ENCODE assay signal across 16 cellular contexts in the genomic region with DNA sequence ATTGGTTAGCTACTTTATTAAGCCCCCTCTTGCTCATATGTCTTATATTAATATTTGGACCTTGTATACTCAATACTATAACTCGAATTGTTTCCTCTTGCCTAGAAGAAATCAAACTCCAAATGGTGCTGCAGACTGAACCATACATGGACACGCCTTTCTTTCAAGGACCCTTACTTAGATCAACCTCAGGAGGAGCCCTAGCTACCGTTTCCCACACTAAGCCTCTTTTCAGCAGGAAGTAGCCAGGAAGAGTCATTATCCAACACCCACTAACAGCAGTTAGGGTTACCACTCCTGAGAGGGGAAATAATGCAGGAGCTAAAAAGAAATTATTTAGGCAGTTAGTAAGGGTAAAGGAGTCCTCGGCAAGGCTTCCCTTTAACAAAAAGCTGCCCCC.
DNase-seq lines count a peak whose midpoint lies in the region; ATAC-seq and TF ChIP-seq lines count a peak whose summit lies in the region.
"Had no signal": no experiment of that assay in that cellular context is flagged by ENCODE, and none has a peak within 500 bp of the region (broad histone marks: within the 10 kb centered on the region; RNA-seq: fewer than 3 reads in every experiment).

No MANE protein-coding gene starts in this region.

- H3K36me3 ChIP-seq in GM23338 (ENCODE audit: insufficient read depth) (no peaks in the 10 kb centered on the region), thyroid gland (no peaks in the 10 kb centered on the region)

- no peaks in the 10 kb centered on the region for H3K9me2 ChIP-seq in GM23338 (ENCODE audit: insufficient read depth)

- H3K4me2 ChIP-seq in GM23338 (no peak overlapping the region), H9 (ENCODE audit: insufficient read depth, insufficient read length, low read length) (no peak overlapping the region)
- H3K4me2 ChIP-seq: A549 had no signal

- H2AK5ac ChIP-seq in H9 (ENCODE audit: insufficient read length, low read length): no peak overlapping the region

- H3K27me3 ChIP-seq in GM23338 (ENCODE audit: insufficient read depth): no peaks in the 10 kb centered on the region
- H3K27me3 ChIP-seq in H9 (ENCODE audit: insufficient read depth, low read length): no peaks in the 10 kb centered on the region
- H3K27me3 ChIP-seq in thyroid gland: no peaks in the 10 kb centered on the region

- H3K14ac ChIP-seq in H9 (ENCODE audit: insufficient read depth, low read length): no peak overlapping the region

- no peaks in the 10 kb centered on the region for H3K79me2 ChIP-seq in GM23338 (replicated peaks; ENCODE audit: insufficient read depth)
- no peaks in the 10 kb centered on the region for H3K79me2 ChIP-seq in H9 (ENCODE audit: insufficient read depth, low read length)

- no peak overlapping the region for H3K23ac ChIP-seq in H9 (ENCODE audit: insufficient read length, low read depth, low read length)

- POLR2A ChIA-PET in WTC11 (lab: Charles Lee): no interaction called here

- no peaks in the 10 kb centered on the region for H3F3A ChIP-seq in GM23338 (replicated peaks; ENCODE audit: low read depth)

- DNase-seq in GM23338 (ENCODE audit: low spot score): peak; percentile 38
- no peak for DNase-seq in H9
- peak; percentile 36 for DNase-seq in NCI-H2227 treated with DMSO at 0.1 percent for 48 hours (lab: John Stamatoyannopoulos, UW)
- no peak for DNase-seq in WTC11 (ENCODE audit: low spot score)
- no peak for DNase-seq in activated naive CD4-positive, alpha-beta T cell treated with Interleukin-2 at 50 U/mL for 16 hours
- no peak for DNase-seq in thyroid gland
- DNase-seq in MV-4-11 (lab: John Stamatoyannopoulos, UW): no peak
- DNase-seq in AML-193 (lab: John Stamatoyannopoulos, UW): no peak
- DNase-seq: CD8-positive, alpha-beta T cell; COR-L47; DND-41; GF-D8 had no signal

- H4K5ac ChIP-seq in H9 (ENCODE audit: insufficient read length, low read depth, low read length): no peak overlapping the region

- no peak overlapping the region for H4K91ac ChIP-seq in H9 (ENCODE audit: insufficient read length, low read depth, low read length)

- H2AFZ ChIP-seq in GM23338 (0 out of 2 replicates have a peak overlapping the region, but pooled peaks have one; percentile 11), H9 (ENCODE audit: low read length) (no peak overlapping the region)

- no peaks in the 10 kb centered on the region for H4K20me1 ChIP-seq in GM23338 (replicated peaks; ENCODE audit: insufficient read depth)
- no peaks in the 10 kb centered on the region for H4K20me1 ChIP-seq in H9 (ENCODE audit: control insufficient read depth, insufficient read depth, insufficient read length)

- H2BK120ac ChIP-seq in H9 (ENCODE audit: low read depth, low read length, poor library complexity, severe bottlenecking): peak overlapping the region; percentile 29

- no peak overlapping the region for H2BK5ac ChIP-seq in H9 (ENCODE audit: insufficient read length, low read length)

- ATAC-seq in GM23338: peak; percentile 70
- peak; percentile 58 for ATAC-seq in WTC11
- ATAC-seq: A549; CD8-positive, alpha-beta T cell; HCT116 had no signal

- H3K4me3 Mint-ChIP-seq in GM23338 (no peak overlapping the region), H9 (no peak overlapping the region), WTC11 (no peak overlapping the region)
- H3K4me3 Mint-ChIP-seq: CD14-positive monocyte; CD8-positive, alpha-beta T cell had no signal

- no peak overlapping the region for H3K18ac ChIP-seq in H9 (ENCODE audit: insufficient read length, low read depth, low read length)

- no peak overlapping the region for H3K4ac ChIP-seq in H9 (ENCODE audit: low read depth, low read length)

- H3K36me3 Mint-ChIP-seq in GM23338 (ENCODE audit: low read depth): no peaks in the 10 kb centered on the region
- peaks cover 0 to 2% (median 0%) of the 10 kb centered on the region in 3 experiments; a peak in 1 of 7 replicates for H3K36me3 Mint-ChIP-seq in H9 (ENCODE audit: insufficient read depth in 1 of 3, low read depth in 3 of 3)
- no peaks in the 10 kb centered on the region for H3K36me3 Mint-ChIP-seq in WTC11
- H3K36me3 Mint-ChIP-seq: CD14-positive monocyte; CD8-positive, alpha-beta T cell had no signal

- H3K4me1 ChIP-seq in GM23338 (ENCODE audit: insufficient read depth): no peaks in the 10 kb centered on the region
- no peaks in the 10 kb centered on the region; the same call in 1 of the 2 replicates for H3K4me1 ChIP-seq in H9 (ENCODE audit: insufficient read depth, low read length)
- no peaks in the 10 kb centered on the region for H3K4me1 ChIP-seq in thyroid gland
- H3K4me1 ChIP-seq: A549 had no signal

- H3K27ac Mint-ChIP-seq in GM23338: no peak overlapping the region
- no peak overlapping the region for H3K27ac Mint-ChIP-seq in H9
- peak overlapping the region; percentile 69; the same call in 1 of the 2 replicates for H3K27ac Mint-ChIP-seq in WTC11
- H3K27ac Mint-ChIP-seq: CD8-positive, alpha-beta T cell had no signal

- TF ChIP-seq POLR2A in thyroid gland (IDR thresholded peaks at IDR 0.05): no peak

- H2BK15ac ChIP-seq in H9 (ENCODE audit: low read depth, low read length): no peak overlapping the region

- H3K9ac ChIP-seq in H9 (ENCODE audit: extremely low read depth, insufficient read length, low read length): no peak overlapping the region

- intact Hi-C loops in thyroid gland (cut with DNase I): no loop called here

- H3K23me2 ChIP-seq in H9 (ENCODE audit: insufficient read length, low read depth, low read length, poor library complexity, severe bottlenecking): no peaks in the 10 kb centered on the region

- H3K9me3 Mint-ChIP-seq in GM23338 (no peaks in the 10 kb centered on the region), H9 (no peaks in the 10 kb centered on the region), WTC11 (peaks cover 11% of the 10 kb centered on the region)
- H3K9me3 Mint-ChIP-seq: CD8-positive, alpha-beta T cell had no signal

- no CpG with 5 or more reads among the region's 4 CpGs for WGBS in H9 (ENCODE audit: extremely low coverage, insufficient read length, low lambda C conversion rate)
- 53 to 61% methylated on average over 4 of the region's 4 CpGs for whole genome bisulfite sequencing in thyroid gland, 2 donors

- H4K8ac ChIP-seq in H9 (replicated peaks; ENCODE audit: insufficient read length, low read depth, low read length): no peak overlapping the region

- H3K4me1 Mint-ChIP-seq in GM23338 (peaks cover 10% of the 10 kb centered on the region), H9 (peaks cover 14 to 16% of the 10 kb centered on the region in 2 experiments), WTC11 (peaks cover 21% of the 10 kb centered on the region)
- H3K4me1 Mint-ChIP-seq: CD14-positive monocyte had no signal

- peak overlapping the region; percentile 41; the same call in 1 of the 2 replicates for H3K27ac ChIP-seq in GM23338 (ENCODE audit: low read depth)
- no peak overlapping the region for H3K27ac ChIP-seq in H9 (ENCODE audit: insufficient read length, low read depth, low read length)
- H3K27ac ChIP-seq in thyroid gland: no peak overlapping the region
- H3K27ac ChIP-seq: A549, HL-60 had no signal

- H3K27me3 Mint-ChIP-seq in GM23338 (ENCODE audit: insufficient read depth, low read depth, poor library complexity): no peaks in the 10 kb centered on the region
- H3K27me3 Mint-ChIP-seq in H9 (ENCODE audit: low read depth): no peaks in the 10 kb centered on the region
- H3K27me3 Mint-ChIP-seq in WTC11 (ENCODE audit: low read depth): no peaks in the 10 kb centered on the region

- H3K56ac ChIP-seq in H9 (ENCODE audit: insufficient read length, low read depth, low read length): no peak overlapping the region

- no peak overlapping the region for H2BK20ac ChIP-seq in H9 (ENCODE audit: low read depth, low read length, poor library complexity, severe bottlenecking)

- TF ChIP-seq CTCF in GM23338 (conservative IDR thresholded peaks at IDR 0.05; ENCODE audit: low read depth in 2 of 2): no peak; a peak in 1 of 4 replicates
- TF ChIP-seq CTCF in H9 (conservative IDR thresholded peaks at IDR 0.05): no peak
- no peak for TF ChIP-seq CTCF in WTC11 (IDR thresholded peaks at IDR 0.05)
- TF ChIP-seq CTCF in thyroid gland (IDR thresholded peaks at IDR 0.05): no peak

- CTCF ChIA-PET in WTC11 (lab: Charles Lee): interaction anchor here (0.7 to 1.2 kb wide), 7 partner anchors 67 to 354 kb away, joined by 3 to 7 read pairs (median 4); no protein-coding TSS in a partner anchor

- H3K4me3 ChIP-seq in GM23338: no peak overlapping the region
- no peak overlapping the region for H3K4me3 ChIP-seq in thyroid gland (replicated peaks in 1 of 3)
- H3K4me3 ChIP-seq: A549 had no signal

- H3K9me3 ChIP-seq in H9 (ENCODE audit: control insufficient read depth, low read depth, low read length) (no peaks in the 10 kb centered on the region), thyroid gland (no peaks in the 10 kb centered on the region)
- H3K9me3 ChIP-seq: A549 had no signal

- no peak overlapping the region for H3T11ph ChIP-seq in H9 (ENCODE audit: low read length)

- H3K79me1 ChIP-seq in H9 (ENCODE audit: insufficient read depth, low read depth, low read length, poor library complexity, severe bottlenecking): no peaks in the 10 kb centered on the region

- no peak overlapping the region for H2BK12ac ChIP-seq in H9 (ENCODE audit: insufficient read length, low read depth, low read length)

TF ChIP-seq in GM23338, 12 proteins besides CTCF, POLR2A, EP300 and RAD21 (continues in another document):
- TF ChIP-seq JUNB (IDR thresholded peaks at IDR 0.05; ENCODE audit: unreplicated experiment) (no peak), EZH2phosphoT487 (IDR thresholded peaks at IDR 0.05; ENCODE audit: unreplicated experiment) (no peak)
- TF ChIP-seq, protein P1, sequence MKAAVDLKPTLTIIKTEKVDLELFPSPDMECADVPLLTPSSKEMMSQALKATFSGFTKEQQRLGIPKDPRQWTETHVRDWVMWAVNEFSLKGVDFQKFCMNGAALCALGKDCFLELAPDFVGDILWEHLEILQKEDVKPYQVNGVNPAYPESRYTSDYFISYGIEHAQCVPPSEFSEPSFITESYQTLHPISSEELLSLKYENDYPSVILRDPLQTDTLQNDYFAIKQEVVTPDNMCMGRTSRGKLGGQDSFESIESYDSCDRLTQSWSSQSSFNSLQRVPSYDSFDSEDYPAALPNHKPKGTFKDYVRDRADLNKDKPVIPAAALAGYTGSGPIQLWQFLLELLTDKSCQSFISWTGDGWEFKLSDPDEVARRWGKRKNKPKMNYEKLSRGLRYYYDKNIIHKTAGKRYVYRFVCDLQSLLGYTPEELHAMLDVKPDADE (IDR thresholded peaks at IDR 0.05): no peak

TF ChIP-seq in WTC11, 78 proteins besides CTCF, POLR2A, EP300 and RAD21:
- no peak for TF ChIP-seq ZNF219 (CRISPR knock-in tag; IDR thresholded peaks at IDR 0.05; ENCODE audit: borderline replicate concordance)

Comparison
In these comparisons a context has a peak if more than half of its experiments do, and no peak if none do; other contexts are left out.
1. DNase-seq: peak in GM23338 (single experiment) and NCI-H2227 treated with DMSO at 0.1 percent for 48 hours (single experiment); none in H9 (single experiment), WTC11 (single experiment), activated naive CD4-positive, alpha-beta T cell treated with Interleukin-2 at 50 U/mL for 16 hours (single experiment), thyroid gland (0 of 2), MV-4-11 (single experiment) and AML-193 (0 of 2).